ENCODE assay signal across 12 cellular contexts in the genomic region with DNA sequence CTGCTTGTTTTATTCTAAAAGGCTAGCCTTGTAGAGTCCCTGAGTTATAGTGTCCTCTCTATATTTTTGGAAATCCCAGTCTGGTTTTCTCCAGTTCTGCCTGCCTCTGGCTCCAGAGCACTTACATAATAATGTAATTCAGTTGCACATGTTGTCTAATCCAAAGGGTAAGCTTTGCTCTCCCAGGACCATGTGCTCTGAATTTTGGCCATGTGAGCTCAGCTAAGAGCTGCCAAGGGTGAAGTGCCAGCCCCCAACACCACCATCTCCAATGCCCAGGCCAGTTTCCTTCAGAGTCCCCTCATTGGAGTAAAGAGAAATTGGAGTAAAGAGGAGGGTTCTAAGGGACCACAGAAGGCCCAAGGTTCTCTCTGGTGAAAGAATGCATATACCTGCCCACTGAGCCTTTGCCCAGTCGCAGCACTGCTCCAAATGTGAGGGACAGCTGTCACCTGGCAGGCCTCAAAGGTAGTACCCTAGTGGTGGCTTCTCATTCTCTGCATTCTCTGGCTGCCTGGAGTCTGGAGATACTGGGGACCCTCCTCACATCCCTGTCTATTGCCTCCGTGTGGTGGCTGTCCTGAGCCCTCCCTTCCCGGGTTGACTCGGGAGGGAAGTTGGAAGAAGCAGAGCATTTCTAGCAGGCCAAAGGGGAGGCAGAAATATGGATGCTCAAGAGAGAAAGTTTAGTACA. TPM values are rescaled to one million over a fixed set of nuclear protein-coding genes. Genes with fewer than 3 reads are reported as not detected.
A peak's percentile ranks its signal among the peaks of the same experiment; 100 is the strongest.
DNase-seq lines count a peak whose midpoint lies in the region; ATAC-seq and TF ChIP-seq lines count a peak whose summit lies in the region.
"Had no signal": no experiment of that assay in that cellular context is flagged by ENCODE, and none has a peak within 500 bp of the region (broad histone marks: within the 10 kb centered on the region; RNA-seq: fewer than 3 reads in every experiment).

No MANE protein-coding gene starts in this region.

- DNase-seq in esophagus muscularis mucosa (ENCODE audit: extremely low spot score): no peak
- DNase-seq in naive B cell: no peak
- DNase-seq in LoVo (ENCODE audit: low spot score): no peak
- no peak for DNase-seq in T-helper 2 cell treated with Interferon-gamma antibody and Interleukin-4, amounts not matched to agents 5 μg/mL and 100 μg/mL, for 36 hours (ENCODE audit: low spot score)
- DNase-seq: activated T-cell treated with anti-CD3 and anti-CD28 coated beads, Interleukin-2, amount 50 U/mL, for 24 hours; dermis blood vessel endothelial cell; NCI-H345 had no signal

- H3K27ac Mint-ChIP-seq in naive B cell: peak overlapping the region in 2 of 6 donors; percentile 19 to 20
- H3K27ac Mint-ChIP-seq in T-helper 2 cell treated with Interferon-gamma antibody and Interleukin-4, amounts not matched to agents 5 μg/mL and 100 μg/mL, for 36 hours: no peak overlapping the region
- H3K27ac Mint-ChIP-seq: activated T-cell treated with anti-CD3 and anti-CD28 coated beads, Interleukin-2, amount 50 U/mL, for 24 hours had no signal

- H3K4me1 Mint-ChIP-seq in naive B cell: peaks cover 34 to 65% (median 51%) of the 10 kb centered on the region in 3 donors
- H3K4me1 Mint-ChIP-seq in T-helper 2 cell treated with Interferon-gamma antibody and Interleukin-4, amounts not matched to agents 5 μg/mL and 100 μg/mL, for 36 hours (ENCODE audit: low read depth): peaks cover 18% of the 10 kb centered on the region

- TF ChIP-seq CTCF in DOHH2 (IDR thresholded peaks at IDR 0.05; ENCODE audit: low read depth, low read length, poor library complexity, severe bottlenecking): no peak
- TF ChIP-seq CTCF in esophagus muscularis mucosa (IDR thresholded peaks at IDR 0.05): no peak

- peaks cover 29% of the 10 kb centered on the region for H4K20me1 ChIP-seq in DOHH2 (ENCODE audit: control insufficient read depth, insufficient read depth, low read depth, low read length)

- intact Hi-C loops in esophagus muscularis mucosa (cut with DNase I): no loop called here

- H3K4me3 Mint-ChIP-seq in naive B cell: peak overlapping the region in 7 of 8 donors; percentile 20 to 66 (median 38)
- H3K4me3 Mint-ChIP-seq in T-helper 2 cell treated with Interferon-gamma antibody and Interleukin-4, amounts not matched to agents 5 μg/mL and 100 μg/mL, for 36 hours: no peak overlapping the region
- H3K4me3 Mint-ChIP-seq: activated T-cell treated with anti-CD3 and anti-CD28 coated beads, Interleukin-2, amount 50 U/mL, for 24 hours had no signal

- ATAC-seq in HG03039 (IDR thresholded peaks at IDR 0.05; ENCODE audit: unreplicated experiment) (peak; percentile 8), naive B cell (ENCODE audit: low read depth in 2 of 2) (no peak), GM18502 (IDR thresholded peaks at IDR 0.05; ENCODE audit: poor library complexity, unreplicated experiment) (no peak)
- no peak for ATAC-seq in activated CD4-positive, CD25-positive, alpha-beta regulatory T cell treated with anti-CD3 and anti-CD28 coated beads, Interleukin-2, amount 50 U/mL, for 24 hours

- H3K4me1 ChIP-seq in DOHH2 (ENCODE audit: control insufficient read depth, low read length) (peaks cover 35% of the 10 kb centered on the region), esophagus muscularis mucosa (peaks cover 89 to 93% (median 93%) of the 10 kb centered on the region in 4 donors)

- H3K9me3 ChIP-seq in DOHH2 (ENCODE audit: control insufficient read depth, insufficient read depth, low read length) (no peaks in the 10 kb centered on the region), esophagus muscularis mucosa (no peaks in the 10 kb centered on the region)

- H3K79me2 ChIP-seq in DOHH2 (ENCODE audit: control insufficient read depth, low read length): peaks cover 66% of the 10 kb centered on the region

- peaks cover 3 to 10% of the 10 kb centered on the region in 2 donors for H3K36me3 Mint-ChIP-seq in naive B cell
- peaks cover 4% of the 10 kb centered on the region for H3K36me3 Mint-ChIP-seq in T-helper 2 cell treated with Interferon-gamma antibody and Interleukin-4, amounts not matched to agents 5 μg/mL and 100 μg/mL, for 36 hours (ENCODE audit: low read depth)

- H3F3A ChIP-seq in DOHH2 (ENCODE audit: control insufficient read depth, insufficient read depth): no peaks in the 10 kb centered on the region

- peak overlapping the region; percentile 74 for H3K4me2 ChIP-seq in DOHH2 (ENCODE audit: low read length)

- H3K9me2 ChIP-seq in DOHH2 (replicated peaks; ENCODE audit: control insufficient read depth, low read length): no peaks in the 10 kb centered on the region

- H3K27me3 Mint-ChIP-seq in naive B cell: no peaks in the 10 kb centered on the region
- no peaks in the 10 kb centered on the region for H3K27me3 Mint-ChIP-seq in T-helper 2 cell treated with Interferon-gamma antibody and Interleukin-4, amounts not matched to agents 5 μg/mL and 100 μg/mL, for 36 hours (ENCODE audit: low read depth)
- H3K27me3 Mint-ChIP-seq: activated T-cell treated with anti-CD3 and anti-CD28 coated beads, Interleukin-2, amount 50 U/mL, for 24 hours had no signal

- peak overlapping the region; percentile 40 for H3K4me3 ChIP-seq in DOHH2 (ENCODE audit: low read length)
- H3K4me3 ChIP-seq in esophagus muscularis mucosa: no peak overlapping the region
- H3K4me3 ChIP-seq: GM23248 had no signal

- no peaks in the 10 kb centered on the region for H3K27me3 ChIP-seq in DOHH2 (ENCODE audit: control insufficient read depth, low read length)
- no peaks in the 10 kb centered on the region for H3K27me3 ChIP-seq in esophagus muscularis mucosa

- H3K27ac ChIP-seq in DOHH2 (ENCODE audit: low read depth, low read length) (no peak overlapping the region), esophagus muscularis mucosa (replicated peaks in 1 of 4) (peak overlapping the region; percentile 84 to 99 (median 94))
- H3K27ac ChIP-seq: GM23248 had no signal

- TF ChIP-seq POLR2A in esophagus muscularis mucosa (IDR thresholded peaks at IDR 0.05; ENCODE audit: low read depth): no peak

- WGBS in esophagus muscularis mucosa: 63% methylated on average over 2 of the region's 4 CpGs

- no peaks in the 10 kb centered on the region for H3K9me3 Mint-ChIP-seq in naive B cell
- no peaks in the 10 kb centered on the region for H3K9me3 Mint-ChIP-seq in T-helper 2 cell treated with Interferon-gamma antibody and Interleukin-4, amounts not matched to agents 5 μg/mL and 100 μg/mL, for 36 hours
- H3K9me3 Mint-ChIP-seq: activated T-cell treated with anti-CD3 and anti-CD28 coated beads, Interleukin-2, amount 50 U/mL, for 24 hours had no signal

- no peak for TF ChIP-seq EP300 in esophagus muscularis mucosa (IDR thresholded peaks at IDR 0.05)

- H3K36me3 ChIP-seq in DOHH2 (ENCODE audit: control insufficient read depth, low read length) (peaks cover 9% of the 10 kb centered on the region), esophagus muscularis mucosa (peaks cover 0 to 18% (median 4%) of the 10 kb centered on the region in 4 donors)

RNA-seq across cellular contexts. Expression of a gene that starts 4.9 kb away (rescaled TPM):
- 10 to 100 TPM; 32.0 to 57.6 (median 49.7) TPM for total RNA-seq in esophagus muscularis mucosa
- polyA plus RNA-seq in naive B cell (ENCODE audit: low read depth in 6 of 6): 10 to 100 TPM in 5 of 6 donors, 1 to 10 TPM in 1; 10.0 to 34.2 (median 26.7) TPM

RNA-seq across cellular contexts. Expression of a gene that starts 33.3 kb away (rescaled TPM):
- 10 to 100 TPM in 3 of 4 donors, 1 to 10 TPM in 1; 7.5 to 20.6 (median 16.1) TPM for total RNA-seq in esophagus muscularis mucosa
- polyA plus RNA-seq in naive B cell (ENCODE audit: low read depth in 6 of 6): under 1 TPM in 5 of 6 donors, not detected in 1; 0.12 to 0.35 (median 0.20) TPM

RNA-seq across cellular contexts. Expression of a gene that starts 47.2 kb away (rescaled TPM):
- total RNA-seq in esophagus muscularis mucosa: 10 to 100 TPM in 3 of 4 donors, 1 to 10 TPM in 1; 9.6 to 18.0 (median 13.1) TPM
- polyA plus RNA-seq in naive B cell (ENCODE audit: low read depth in 6 of 6): 1 to 10 TPM; 3.3 to 7.6 (median 5.7) TPM

RNA-seq across cellular contexts. Expression of a gene that starts 54.9 kb away (rescaled TPM):
- total RNA-seq in esophagus muscularis mucosa: 1 to 10 TPM in 3 of 4 donors, under 1 TPM in 1; 0.65 to 3.7 (median 1.4) TPM
- not detected for polyA plus RNA-seq in naive B cell (ENCODE audit: low read depth in 6 of 6)
- total RNA-seq: GM23248 had no signal
- polyA plus RNA-seq: GM23248 had no signal
